1 cellular context compared by ENCODE assay signal in genomic region chr2:85545780-85546240, GRCh38.
TF ChIP-seq lines count a peak whose summit lies in the region.

No MANE protein-coding gene starts in this region.

TF ChIP-seq in K562, 482 proteins besides CTCF, POLR2A, EP300 and RAD21 (continued from another document and continues in another):
- TF ChIP-seq FOXP4 (CRISPR knock-in tag; IDR thresholded peaks at IDR 0.05; ENCODE audit: borderline replicate concordance) = no peak
- TF ChIP-seq AFF4 (CRISPR knock-in tag; IDR thresholded peaks at IDR 0.05) = no peak
- TF ChIP-seq MCM2 (IDR thresholded peaks at IDR 0.05; ENCODE audit: low read depth) = no peak
- TF ChIP-seq CREB5 (CRISPR knock-in tag; IDR thresholded peaks at IDR 0.05) = no peak
- TF ChIP-seq STAT5B (CRISPR knock-in tag; IDR thresholded peaks at IDR 0.05) = no peak
- TF ChIP-seq FOXM1 (IDR thresholded peaks at IDR 0.05; ENCODE audit: low read depth) = no peak
- no peak for TF ChIP-seq FOXM1 (CRISPR knock-in tag; IDR thresholded peaks at IDR 0.05; ENCODE audit: low read depth)
- no peak for TF ChIP-seq RBM15 (IDR thresholded peaks at IDR 0.05; ENCODE audit: insufficient read depth, low read length)
- no peak for TF ChIP-seq GTF2B (IDR thresholded peaks at IDR 0.05; ENCODE audit: extremely low read depth, insufficient read length)
- no peak for TF ChIP-seq HNRNPH1 (optimal IDR thresholded peaks at IDR 0.05; ENCODE audit: low read depth, low read length)
- TF ChIP-seq E2F3 (CRISPR knock-in tag; IDR thresholded peaks at IDR 0.05) = no peak
- no peak for TF ChIP-seq SAFB2 (IDR thresholded peaks at IDR 0.05; ENCODE audit: borderline replicate concordance, low read depth, low read length, severe bottlenecking)
- TF ChIP-seq LCOR (CRISPR knock-in tag; IDR thresholded peaks at IDR 0.05) = no peak
- no peak for TF ChIP-seq ETS2 (tag; IDR thresholded peaks at IDR 0.05; ENCODE audit: borderline replicate concordance, poor library complexity, severe bottlenecking)
- TF ChIP-seq RREB1 (CRISPR knock-in tag; IDR thresholded peaks at IDR 0.05) = no peak
- TF ChIP-seq ZNF134 (CRISPR knock-in tag; conservative IDR thresholded peaks at IDR 0.05) = no peak
- TF ChIP-seq ZNF766 (CRISPR knock-in tag; conservative IDR thresholded peaks at IDR 0.05) = no peak
- TF ChIP-seq ELF1 (tag; IDR thresholded peaks at IDR 0.05) = no peak
- no peak for TF ChIP-seq JUN (IDR thresholded peaks at IDR 0.05; ENCODE audit: borderline replicate concordance, low read depth, low read length)
- no peak for TF ChIP-seq JUN (CRISPR knock-in tag; IDR thresholded peaks at IDR 0.05; ENCODE audit: borderline replicate concordance)
- TF ChIP-seq DDX20 (tag; IDR thresholded peaks at IDR 0.05; ENCODE audit: low read depth) = no peak
- TF ChIP-seq E2F8 (IDR thresholded peaks at IDR 0.05; ENCODE audit: low read depth, partially characterized antibody) = peak; percentile 34
- TF ChIP-seq MAZ (CRISPR knock-in tag; conservative IDR thresholded peaks at IDR 0.05 in 1 of 2, IDR thresholded peaks at IDR 0.05 in 1 of 2) = 0 out of 4 replicates have a peak, but pooled peaks of 1 of the 2 experiments have one; percentile 18
- no peak for TF ChIP-seq ZNF780A (CRISPR knock-in tag; IDR thresholded peaks at IDR 0.05)
- peak in 1 of 2 experiments; percentile 10; a peak in 1 of 4 replicates for TF ChIP-seq NONO (IDR thresholded peaks at IDR 0.05; ENCODE audit: low read depth in 2 of 2, low read length in 1 of 2)
- TF ChIP-seq RNF219 (CRISPR knock-in tag; IDR thresholded peaks at IDR 0.05) = no peak
- no peak for TF ChIP-seq TAF7 (tag; IDR thresholded peaks at IDR 0.05)
- TF ChIP-seq ZNF707 (CRISPR knock-in tag; conservative IDR thresholded peaks at IDR 0.05) = no peak
- no peak for TF ChIP-seq ZNF124 (CRISPR knock-in tag; IDR thresholded peaks at IDR 0.05)
- no peak for TF ChIP-seq TAF9B (IDR thresholded peaks at IDR 0.05; ENCODE audit: partially characterized antibody)
- TF ChIP-seq ATF4 (CRISPR knock-in tag; IDR thresholded peaks at IDR 0.05) = no peak
- TF ChIP-seq NELFE (IDR thresholded peaks at IDR 0.05; ENCODE audit: insufficient read depth, insufficient read length) = no peak
- no peak for TF ChIP-seq ELK3 (CRISPR knock-in tag; IDR thresholded peaks at IDR 0.05)
- TF ChIP-seq RCOR1 (IDR thresholded peaks at IDR 0.05; ENCODE audit: borderline replicate concordance in 1 of 2, low read depth in 2 of 2, low read length in 2 of 2) = no peak
- TF ChIP-seq TAF1 (IDR thresholded peaks at IDR 0.05; ENCODE audit: control insufficient read depth, extremely low read depth, insufficient read depth, low read length, severe bottlenecking) = no peak
- no peak for TF ChIP-seq FIP1L1 (IDR thresholded peaks at IDR 0.05; ENCODE audit: low read depth, low read length, poor library complexity, severe bottlenecking)
- no peak for TF ChIP-seq SAFB (IDR thresholded peaks at IDR 0.05; ENCODE audit: borderline replicate concordance, low read depth, low read length)
